Comparison of ENCODE assay signal across 22 cellular contexts in the genomic region with DNA sequence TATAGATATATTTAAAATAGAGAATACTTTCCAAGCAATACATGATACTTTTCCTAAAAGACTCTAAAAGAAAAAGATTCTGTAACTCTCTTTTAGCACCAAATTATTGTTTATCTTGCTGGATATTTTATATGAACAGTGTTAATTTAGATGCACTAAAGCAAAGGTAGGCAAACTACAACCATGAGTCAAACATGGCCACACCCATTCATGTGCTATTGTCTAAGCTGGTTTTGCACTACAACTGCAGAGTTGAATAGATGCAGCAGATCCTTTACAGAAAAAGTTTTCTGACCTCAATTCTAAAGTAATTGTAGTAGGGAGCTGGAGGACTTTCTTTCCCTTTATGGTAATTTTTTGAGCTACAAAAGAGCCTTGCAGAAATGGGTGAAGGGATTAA. TPM values are rescaled to one million over a fixed set of nuclear protein-coding genes. Genes with fewer than 3 reads are reported as not detected.
"Had no signal": no experiment of that assay in that cellular context is flagged by ENCODE, and none has a peak within 500 bp of the region (broad histone marks: within the 10 kb centered on the region; RNA-seq: fewer than 3 reads in every experiment).

No MANE protein-coding gene starts in this region.

- H3K4me3 Mint-ChIP-seq: activated B cell treated with CpG ODN at 0.5 μM for 24 hours; activated CD4-positive, alpha-beta T cell treated with anti-CD3 and anti-CD28 coated beads, Interleukin-2, amount 10 ng/mL, durations not matched to agents 24 days and 14 days; activated CD8-positive, alpha-beta memory T cell treated with anti-CD3 and anti-CD28 coated beads, Interleukin-2, amount 10 ng/mL, durations not matched to agents 7 days and 5 days; activated naive CD8-positive, alpha-beta T cell treated with anti-CD3 and anti-CD28 coated beads, Interleukin-2, amount 50 U/mL, for 24 hours; activated T-cell treated with anti-CD3 and anti-CD28 coated beads, Interleukin-2, amount 50 U/mL, for 4 hours; brain; T-helper 1 cell treated with Interleukin-12 subunit alpha and Interleukin-12 subunit beta and Interleukin-4 antibody, amounts not matched to agents 30 μg/mL and 1 μg/mL, for 36 hours had no signal

- DNase-seq: activated B cell treated with CpG ODN at 0.5 μM for 24 hours; activated CD4-positive, alpha-beta T cell treated with anti-CD3 and anti-CD28 coated beads for 1 hour; activated CD4-positive, alpha-beta T cell treated with anti-CD3 and anti-CD28 coated beads, Interleukin-2, amount 10 ng/mL, durations not matched to agents 24 days and 14 days; activated CD4-positive, alpha-beta T cell treated with anti-CD3 and anti-CD28 coated beads, Interleukin-2, amount 50 U/mL, for 48 hours; activated CD8-positive, alpha-beta memory T cell treated with anti-CD3 and anti-CD28 coated beads, Interleukin-2, amount 10 ng/mL, durations not matched to agents 7 days and 5 days; activated effector memory CD4-positive, alpha-beta T cell treated with anti-CD3 and anti-CD28 coated beads, Interleukin-2, amount 50 U/mL, for 16 hours; activated naive CD4-positive, alpha-beta T cell treated with Interleukin-2 at 50 U/mL for 16 hours; activated naive CD8-positive, alpha-beta T cell treated with anti-CD3 and anti-CD28 coated beads, Interleukin-2, amount 50 U/mL, for 24 hours; activated T-cell treated with anti-CD3 and anti-CD28 coated beads, Interleukin-2, amount 50 U/mL, for 4 hours; amniotic stem cell; cerebellar nuclear complex; KG1; NCI-H1092 treated with DMSO at 0.1 percent for 48 hours; NCI-H1417 treated with DMSO at 0.1 percent for 48 hours; NCI-H1694; NCI-H2029 treated with DMSO at 0.1 percent for 48 hours; NCI-H510A treated with DMSO at 0.1 percent for 48 hours; SHP77 treated with DMSO at 0.1 percent for 48 hours had no signal

- ATAC-seq: activated CD8-positive, alpha-beta memory T cell treated with anti-CD3 and anti-CD28 coated beads, Interleukin-2, amount 10 ng/mL, durations not matched to agents 7 days and 5 days; activated naive CD4-positive, alpha-beta T cell treated with anti-CD3 and anti-CD28 coated beads, Interleukin-2, amount 50 U/mL, for 72 hours; activated naive CD8-positive, alpha-beta T cell treated with anti-CD3 and anti-CD28 coated beads, Interleukin-2, amount 50 U/mL, for 24 hours; activated T-cell treated with anti-CD3 and anti-CD28 coated beads, Interleukin-2, amount 50 U/mL, for 4 hours had no signal

- H3K4me1 Mint-ChIP-seq: activated B cell treated with CpG ODN at 0.5 μM for 24 hours, brain had no signal

- H3K27ac Mint-ChIP-seq: activated B cell treated with CpG ODN at 0.5 μM for 24 hours; activated CD4-positive, alpha-beta T cell treated with anti-CD3 and anti-CD28 coated beads, Interleukin-2, amount 10 ng/mL, durations not matched to agents 24 days and 14 days; activated CD8-positive, alpha-beta memory T cell treated with anti-CD3 and anti-CD28 coated beads, Interleukin-2, amount 10 ng/mL, durations not matched to agents 7 days and 5 days; activated naive CD4-positive, alpha-beta T cell treated with anti-CD3 and anti-CD28 coated beads, Interleukin-2, amount 50 U/mL, for 72 hours; activated naive CD8-positive, alpha-beta T cell treated with anti-CD3 and anti-CD28 coated beads, Interleukin-2, amount 50 U/mL, for 24 hours; brain; T-helper 1 cell treated with Interleukin-12 subunit alpha and Interleukin-12 subunit beta and Interleukin-4 antibody, amounts not matched to agents 30 μg/mL and 1 μg/mL, for 36 hours had no signal

- H3K27me3 Mint-ChIP-seq: activated B cell treated with CpG ODN at 0.5 μM for 24 hours; activated CD4-positive, alpha-beta T cell treated with anti-CD3 and anti-CD28 coated beads, Interleukin-2, amount 10 ng/mL, durations not matched to agents 24 days and 14 days; activated CD8-positive, alpha-beta memory T cell treated with anti-CD3 and anti-CD28 coated beads, Interleukin-2, amount 10 ng/mL, durations not matched to agents 7 days and 5 days; activated naive CD8-positive, alpha-beta T cell treated with anti-CD3 and anti-CD28 coated beads, Interleukin-2, amount 50 U/mL, for 24 hours; brain had no signal

- H3K9me3 Mint-ChIP-seq: activated B cell treated with CpG ODN at 0.5 μM for 24 hours; activated CD4-positive, alpha-beta T cell treated with anti-CD3 and anti-CD28 coated beads, Interleukin-2, amount 10 ng/mL, durations not matched to agents 24 days and 14 days; activated naive CD4-positive, alpha-beta T cell treated with anti-CD3 and anti-CD28 coated beads, Interleukin-2, amount 50 U/mL, for 72 hours; activated naive CD8-positive, alpha-beta T cell treated with anti-CD3 and anti-CD28 coated beads, Interleukin-2, amount 50 U/mL, for 24 hours; activated T-cell treated with anti-CD3 and anti-CD28 coated beads, Interleukin-2, amount 50 U/mL, for 4 hours; brain; T-helper 1 cell treated with Interleukin-12 subunit alpha and Interleukin-12 subunit beta and Interleukin-4 antibody, amounts not matched to agents 30 μg/mL and 1 μg/mL, for 36 hours had no signal

RNA-seq across cellular contexts. Expression of gene CCDC181, which starts 39.9 kb away (rescaled TPM):
- total RNA-seq: activated B cell treated with CpG ODN at 0.5 μM for 24 hours, SK-MEL-5 had no signal
